In genomic region chr3:127170794-127171193, GRCh38 we compare ENCODE assay signal across 10 cellular contexts. TPM values are rescaled to one million over a fixed set of nuclear protein-coding genes. Genes with fewer than 3 reads are reported as not detected.
DNase-seq lines count a peak whose midpoint lies in the region; ATAC-seq and TF ChIP-seq lines count a peak whose summit lies in the region.
"Had no signal": no experiment of that assay in that cellular context is flagged by ENCODE, and none has a peak within 500 bp of the region (broad histone marks: within the 10 kb centered on the region; RNA-seq: fewer than 3 reads in every experiment).

No MANE protein-coding gene starts in this region.

- CTCF ChIA-PET in RWPE1 (lab: Yijun Ruan, JAX): interaction anchor here (0.6 kb wide), 1 partner anchor 67 kb away, joined by 3 read pairs; no protein-coding TSS in a partner anchor

- TF ChIP-seq CTCF in RWPE1 (conservative IDR thresholded peaks at IDR 0.05; ENCODE audit: low read depth): no peak
- TF ChIP-seq CTCF in foreskin keratinocyte (conservative IDR thresholded peaks at IDR 0.05): peak; percentile 6

- peak; percentile 4 for DNase-seq in ACHN
- peak; percentile 76 for DNase-seq in H7
- DNase-seq in RWPE1 (ENCODE audit: low spot score): peak; percentile 39
- peak in 1 of 2 donors; percentile 44 for DNase-seq in foreskin keratinocyte
- DNase-seq in NK-92 (lab: John Stamatoyannopoulos, UW; ENCODE audit: unreplicated experiment): no peak
- DNase-seq in effector CD8-positive, alpha-beta T cell (lab: John Stamatoyannopoulos, UW): no peak
- no peak for DNase-seq in Right ventricle myocardium inferior (ENCODE audit: missing footprints)
- no peak for DNase-seq in activated CD8-positive, alpha-beta memory T cell treated with anti-CD3 and anti-CD28 coated beads, Interleukin-2, amount 50 U/mL, for 4 hours

- H3K4me1 ChIP-seq in foreskin keratinocyte: no peaks in the 10 kb centered on the region

- in situ Hi-C loops in ACHN (cut with HindIII; ENCODE audit: low pct_ligation_motif_present, low pct_unique_long_range_greater_than_20kb, low sequenced_read_pairs): no loop called here

- H3K27me3 ChIP-seq in H7 (ENCODE audit: control insufficient read depth, insufficient read depth, low read length) (no peaks in the 10 kb centered on the region), foreskin keratinocyte (peaks cover 34% of the 10 kb centered on the region)

- intact Hi-C loops in Right ventricle myocardium inferior (cut with DNase I): no loop called here

- ATAC-seq in foreskin keratinocyte (no peak), Right ventricle myocardium inferior (no peak)

- POLR2A ChIA-PET in RWPE1 (lab: Yijun Ruan, JAX; ENCODE audit: low non-redundant PET): no interaction called here

- no peak overlapping the region for H3K4me3 ChIP-seq in H7 (ENCODE audit: insufficient read depth, low read depth, low read length)
- H3K4me3 ChIP-seq: tibial artery had no signal

- H3K27ac ChIP-seq in RWPE1: no peak overlapping the region
- H3K27ac ChIP-seq in foreskin keratinocyte: no peak overlapping the region
- H3K27ac ChIP-seq: tibial artery had no signal

- no peaks in the 10 kb centered on the region for H3K36me3 ChIP-seq in H7 (replicated peaks; ENCODE audit: control insufficient read depth, insufficient read depth, low read length)
- H3K36me3 ChIP-seq: tibial artery had no signal

RNA-seq across cellular contexts. Expression of gene PRR23E, which starts 22.1 kb away (rescaled TPM):
- total RNA-seq in H7 (2014; rRNA removed; shearing (Covaris generic)): not detected in 2 replicates
- total RNA-seq in foreskin keratinocyte (not detected in 2 replicates), Right ventricle myocardium inferior (not detected)
- not detected in 2 replicates for polyA plus RNA-seq in foreskin keratinocyte
- total RNA-seq: T-helper 2 cell treated with Interferon-gamma antibody and Interleukin-4, amounts not matched to agents 100 ng/mL and 5 ng/mL, for 36 hours had no signal

Comparison
In these comparisons a context has a peak if more than half of its experiments do, and no peak if none do; other contexts are left out.
1. DNase-seq: peak in ACHN (single experiment), H7 (single experiment) and RWPE1 (single experiment); none in NK-92 (single experiment), effector CD8-positive, alpha-beta T cell (single experiment), Right ventricle myocardium inferior (single experiment) and activated CD8-positive, alpha-beta memory T cell treated with anti-CD3 and anti-CD28 coated beads, Interleukin-2, amount 50 U/mL, for 4 hours (single experiment).